Comparison of ENCODE assay signal across 11 cellular contexts in the genomic region with DNA sequence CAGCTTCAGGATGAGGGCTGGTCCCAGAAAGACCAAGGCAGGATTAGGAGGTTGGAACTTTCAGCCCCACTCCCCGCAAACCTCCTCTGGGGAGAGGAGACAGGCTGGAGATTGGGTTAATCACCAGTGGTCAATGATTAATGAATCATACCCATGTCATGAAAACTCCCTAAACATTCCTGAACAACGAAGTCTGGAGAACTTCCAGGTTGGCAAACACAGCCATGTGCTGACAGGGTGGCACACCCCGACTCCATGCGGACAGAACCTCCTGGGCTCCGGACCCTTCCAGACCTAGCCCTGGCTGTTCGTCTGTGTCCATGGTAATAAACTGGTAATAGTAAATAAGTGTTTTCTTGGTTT.
DNase-seq lines count a peak whose midpoint lies in the region; ATAC-seq and TF ChIP-seq lines count a peak whose summit lies in the region.
"Had no signal": no experiment of that assay in that cellular context is flagged by ENCODE, and none has a peak within 500 bp of the region (broad histone marks: within the 10 kb centered on the region; RNA-seq: fewer than 3 reads in every experiment).

No MANE protein-coding gene starts in this region.

- H3K9me3 ChIP-seq in body of pancreas: no peaks in the 10 kb centered on the region
- no peaks in the 10 kb centered on the region for H3K9me3 ChIP-seq in thoracic aorta
- no peaks in the 10 kb centered on the region for H3K9me3 ChIP-seq in MM.1S (replicated peaks; ENCODE audit: insufficient read depth, low read length)

- no peaks in the 10 kb centered on the region for H3K9me2 ChIP-seq in MM.1S (replicated peaks; ENCODE audit: insufficient read depth, low read length)

- H3K4me3 ChIP-seq in body of pancreas (no peak overlapping the region), thoracic aorta (no peak overlapping the region), MM.1S (ENCODE audit: low read length) (no peak overlapping the region)

- peak; percentile 36 to 80 (median 75) for TF ChIP-seq POLR2A in body of pancreas (IDR thresholded peaks at IDR 0.05)

- H3K4me1 ChIP-seq in body of pancreas (peaks cover 44% of the 10 kb centered on the region), thoracic aorta (ENCODE audit: control insufficient read depth in 1 of 2, low read depth in 2 of 2) (peaks cover 0 to 31% of the 10 kb centered on the region in 2 donors), MM.1S (ENCODE audit: low read length) (no peaks in the 10 kb centered on the region)

- peak; percentile 82 for ATAC-seq in body of pancreas
- peak; percentile 75 for ATAC-seq in left colon
- peak; percentile 27 for ATAC-seq in thoracic aorta (ENCODE audit: insufficient number of reproducible peaks, low FRiP score, low read depth)

- H3K27ac ChIP-seq in body of pancreas (peak overlapping the region; percentile 76 to 94 (median 88)), thoracic aorta (peak overlapping the region in 1 of 2 donors; percentile 2), MM.1S (ENCODE audit: low read length) (no peak overlapping the region)

- no peak overlapping the region for H2AFZ ChIP-seq in MM.1S (ENCODE audit: low read length)

- DNase-seq in HS-27A (ENCODE audit: low read depth) (peak; percentile 94), body of pancreas (peak; percentile 87 to 95 (median 94)), left colon (peak; percentile 72 to 86), thoracic aorta (ENCODE audit: low spot score) (no peak), putamen (ENCODE audit: low spot score) (no peak), MM.1S (no peak), GM10248 (ENCODE audit: extremely low spot score) (no peak)
- no peak for DNase-seq in stimulated activated naive CD4-positive, alpha-beta T cell (lab: John Stamatoyannopoulos, UW)
- DNase-seq: activated CD8-positive, alpha-beta memory T cell treated with anti-CD3 and anti-CD28 coated beads, Interleukin-2, amount 50 U/mL, for 48 hours; NCI-H2029; stimulated activated CD4-positive, alpha-beta T cell treated with anti-CD3 and anti-CD28 coated beads, Interleukin-2, amount 100 ng/mL, for 48 hours had no signal

- H3K79me2 ChIP-seq in MM.1S (ENCODE audit: low read length): no peaks in the 10 kb centered on the region

- intact Hi-C loops in body of pancreas (cut with DNase I) (no loop called here), left colon (cut with DNase I, micrococcal nuclease) (no loop called here)

- no peak overlapping the region for H3K9ac ChIP-seq in MM.1S (ENCODE audit: low read length)

- CTCF ChIA-PET in GM10248 (lab: Yijun Ruan, JAX): no interaction called here

- TF ChIP-seq CTCF in body of pancreas (IDR thresholded peaks at IDR 0.05) (no peak), thoracic aorta (IDR thresholded peaks at IDR 0.05) (no peak), MM.1S (IDR thresholded peaks at IDR 0.05; ENCODE audit: low read length) (no peak), GM10248 (IDR thresholded peaks at IDR 0.05; ENCODE audit: control extremely low read depth, extremely low read depth, low read depth, missing control alignments) (no peak)

- H3F3A ChIP-seq in MM.1S (ENCODE audit: insufficient read depth, low read length): no peaks in the 10 kb centered on the region

- POLR2A ChIA-PET in GM10248 (lab: Yijun Ruan, JAX): no interaction called here

- no peaks in the 10 kb centered on the region for H3K27me3 ChIP-seq in body of pancreas
- no peaks in the 10 kb centered on the region for H3K27me3 ChIP-seq in thoracic aorta (replicated peaks; ENCODE audit: insufficient read depth)
- H3K27me3 ChIP-seq in MM.1S (replicated peaks; ENCODE audit: insufficient read depth, low read length): no peaks in the 10 kb centered on the region

- no peaks in the 10 kb centered on the region for H4K20me1 ChIP-seq in MM.1S (ENCODE audit: insufficient read depth, low read length)

- no peaks in the 10 kb centered on the region for H3K36me3 ChIP-seq in body of pancreas (replicated peaks in 1 of 2; ENCODE audit: insufficient read depth in 1 of 2, low read depth in 2 of 2)
- H3K36me3 ChIP-seq in thoracic aorta: no peaks in the 10 kb centered on the region
- no peaks in the 10 kb centered on the region for H3K36me3 ChIP-seq in MM.1S (replicated peaks; ENCODE audit: insufficient read depth, low read length)

- H3K4me2 ChIP-seq in MM.1S (ENCODE audit: low read depth, low read length): no peak overlapping the region

- WGBS in body of pancreas, 2 donors: 20% methylated on average over 6 of the region's 6 CpGs

Comparison
In these comparisons a context has a peak if more than half of its experiments do, and no peak if none do; other contexts are left out.
1. DNase-seq: peak in HS-27A (single experiment), body of pancreas (4 of 4) and left colon (2 of 2); none in thoracic aorta (single experiment), putamen (single experiment), stimulated activated naive CD4-positive, alpha-beta T cell (0 of 6), MM.1S (single experiment) and GM10248 (single experiment).
2. ATAC-seq: peak in every context shown above with its lines; median percentile 82 in body of pancreas; 75 in left colon; 27 in thoracic aorta.